10 cellular contexts compared by ENCODE assay signal in the genomic region with DNA sequence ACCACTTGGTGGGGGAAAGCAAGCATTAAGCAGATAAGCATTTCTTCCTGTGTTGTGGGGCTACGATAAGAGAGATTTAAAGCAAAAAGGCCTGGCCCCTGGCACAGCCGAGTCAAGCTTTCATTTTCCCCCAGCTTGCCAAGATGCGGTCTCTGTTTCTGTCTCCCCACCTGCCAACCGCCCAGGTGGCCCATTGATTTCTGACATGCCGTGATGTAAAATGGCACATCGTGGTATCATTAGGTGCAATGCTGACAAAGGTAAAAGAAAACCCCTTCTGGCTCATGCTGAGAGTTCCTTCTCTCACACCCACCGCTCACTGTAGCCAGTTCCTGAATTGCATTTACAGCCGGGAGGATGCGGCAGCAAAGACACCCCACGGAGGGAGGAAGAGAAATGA.
DNase-seq lines count a peak whose midpoint lies in the region; ATAC-seq lines count a peak whose summit lies in the region.
"Had no signal": no experiment of that assay in that cellular context is flagged by ENCODE, and none has a peak within 500 bp of the region (broad histone marks: within the 10 kb centered on the region; RNA-seq: fewer than 3 reads in every experiment).

No MANE protein-coding gene starts in this region.

- H3K36me3 ChIP-seq in adipocyte (ENCODE audit: control insufficient read depth, insufficient read depth, low read length, severe bottlenecking) (no peaks in the 10 kb centered on the region), trophoblast cell (ENCODE audit: control insufficient read depth in 1 of 2, insufficient read depth in 2 of 2, low read length in 2 of 2) (no peaks in the 10 kb centered on the region)
- H3K36me3 ChIP-seq: right lobe of liver, tibial nerve had no signal

- peak overlapping the region; percentile 22 for H3K14ac ChIP-seq in trophoblast cell (ENCODE audit: low read length)

- no peaks in the 10 kb centered on the region for H3K79me2 ChIP-seq in trophoblast cell (ENCODE audit: control insufficient read depth, insufficient read depth, low read length, poor library complexity)

- peak overlapping the region; percentile 23 for H2AFZ ChIP-seq in trophoblast cell (ENCODE audit: insufficient read depth, low read length, poor library complexity)

- ATAC-seq in GM19324 (IDR thresholded peaks at IDR 0.05; ENCODE audit: low FRiP score, unreplicated experiment), result peak; percentile 54
- ATAC-seq in HG03159 (IDR thresholded peaks at IDR 0.05; ENCODE audit: unreplicated experiment), result no peak

- peak overlapping the region; percentile 23 for H2BK12ac ChIP-seq in trophoblast cell (ENCODE audit: low read length)

- peaks cover 15% of the 10 kb centered on the region for H3K79me1 ChIP-seq in trophoblast cell (ENCODE audit: low read length)

- H3K18ac ChIP-seq in trophoblast cell (ENCODE audit: low read length), result peak overlapping the region; percentile 8

- H3K4me3 ChIP-seq in adipocyte (ENCODE audit: low read length) (peak overlapping the region; percentile 46), trophoblast cell (ENCODE audit: low read depth, low read length) (no peak overlapping the region)
- H3K4me3 ChIP-seq: right lobe of liver, tibial nerve had no signal

- no peak overlapping the region for H3K4ac ChIP-seq in trophoblast cell (ENCODE audit: low read depth, low read length)

- peak overlapping the region; percentile 45 for H4K91ac ChIP-seq in trophoblast cell (ENCODE audit: low read depth, low read length)

- H3K4me1 ChIP-seq in adipocyte (ENCODE audit: control insufficient read depth, insufficient read depth, low read length) (peaks cover 14% of the 10 kb centered on the region), trophoblast cell (ENCODE audit: control insufficient read depth in 1 of 2, insufficient read depth in 2 of 2, low read length in 2 of 2) (peaks cover 27 to 29% of the 10 kb centered on the region in 2 experiments)

- no peak overlapping the region for H3K23ac ChIP-seq in trophoblast cell (ENCODE audit: low read length)

- H2BK120ac ChIP-seq in trophoblast cell (ENCODE audit: insufficient read depth, low read length, poor library complexity), result peak overlapping the region; percentile 12

- H3K27ac ChIP-seq in trophoblast cell (ENCODE audit: low read depth, low read length), result peak overlapping the region; percentile 72
- H3K27ac ChIP-seq: right lobe of liver, tibial nerve had no signal

- H3K9me3 ChIP-seq in adipocyte (ENCODE audit: control insufficient read depth, low read length) (no peaks in the 10 kb centered on the region), trophoblast cell (ENCODE audit: insufficient read depth, low read depth, low read length) (no peaks in the 10 kb centered on the region)
- H3K9me3 ChIP-seq: right lobe of liver, tibial nerve had no signal

- WGBS in trophoblast cell (ENCODE audit: extremely low coverage, insufficient coverage, insufficient read length), result no CpG with 5 or more reads among the region's 10 CpGs

- peak overlapping the region; percentile 39 for H3K4me2 ChIP-seq in trophoblast cell (ENCODE audit: low read length)

- H3K9ac ChIP-seq in adipocyte (ENCODE audit: low read length) (no peak overlapping the region), trophoblast cell (ENCODE audit: low read length) (no peak overlapping the region)

- DNase-seq in MV-4-11 (lab: John Stamatoyannopoulos, UW) (peak; percentile 38), adipocyte (ENCODE audit: low read depth) (no peak), trophoblast cell (no peak), COLO829 (ENCODE audit: low spot score) (no peak), kidney glomerular epithelial cell (lab: John Stamatoyannopoulos, UW) (no peak)
- DNase-seq: activated effector memory CD4-positive, alpha-beta T cell treated with anti-CD3 and anti-CD28 coated beads, Interleukin-2, amount 50 U/mL, for 16 hours had no signal

- peak overlapping the region; percentile 67 for H2BK5ac ChIP-seq in trophoblast cell (ENCODE audit: low read depth, low read length, poor library complexity)

- H4K12ac ChIP-seq in trophoblast cell (ENCODE audit: low read depth, low read length), result no peak overlapping the region

- peaks cover 27% of the 10 kb centered on the region for H3K27me3 ChIP-seq in adipocyte (replicated peaks; ENCODE audit: control insufficient read depth, insufficient read depth, low read length)
- H3K27me3 ChIP-seq in trophoblast cell (ENCODE audit: insufficient read depth, low read length), result no peaks in the 10 kb centered on the region
- H3K27me3 ChIP-seq: right lobe of liver, tibial nerve had no signal

- H2AK5ac ChIP-seq in trophoblast cell (ENCODE audit: low read length), result no peak overlapping the region

- peak overlapping the region; percentile 42 for H4K8ac ChIP-seq in trophoblast cell (ENCODE audit: low read depth, low read length)
